In the genomic region with DNA sequence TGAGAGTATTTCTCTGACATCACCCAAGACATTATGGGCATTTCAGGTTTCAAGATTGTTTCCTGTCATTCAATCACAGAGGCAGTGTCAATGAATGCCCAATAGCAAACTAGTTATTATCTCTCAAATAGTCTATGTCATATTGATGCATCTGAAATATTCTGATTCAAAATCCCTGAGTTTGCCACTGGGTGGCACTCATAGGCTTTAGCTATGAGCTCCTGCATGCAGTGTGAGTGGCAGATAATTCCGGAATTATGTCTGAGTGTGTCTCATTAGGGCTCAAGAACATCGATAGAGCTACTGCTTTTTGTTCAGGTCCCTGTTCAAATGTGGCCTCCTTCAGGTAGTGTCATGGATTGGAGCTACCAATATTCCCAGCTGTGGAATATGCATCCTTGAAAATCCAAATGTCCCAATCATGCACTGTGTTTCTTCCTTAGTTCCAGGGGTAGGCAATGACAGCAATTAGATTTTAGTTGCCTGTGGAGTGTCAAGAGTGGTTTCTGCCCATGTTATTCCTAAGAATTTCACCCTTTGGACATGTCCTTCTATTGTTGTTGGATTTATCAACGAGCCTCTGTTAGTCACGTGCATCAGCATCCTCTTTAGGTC, we compare ENCODE assay signal across 8 cellular contexts. TPM values are rescaled to one million over a fixed set of nuclear protein-coding genes. Genes with fewer than 3 reads are reported as not detected.
DNase-seq lines count a peak whose midpoint lies in the region; ATAC-seq and TF ChIP-seq lines count a peak whose summit lies in the region.

No MANE protein-coding gene starts in this region.

- no peak overlapping the region for H3K4me3 Mint-ChIP-seq in CD8-positive, alpha-beta memory T cell
- no peak overlapping the region for H3K4me3 Mint-ChIP-seq in activated naive CD4-positive, alpha-beta T cell treated with anti-CD3 and anti-CD28 coated beads, Interleukin-2, amount 10 ng/mL, durations not matched to agents 7 days and 5 days
- H3K4me3 Mint-ChIP-seq in glutamatergic neuron (ENCODE audit: unreplicated experiment), result no peak overlapping the region

- in situ Hi-C loops in HAP-1 (cut with MboI; ENCODE audit: low sequenced_read_pairs), result loop anchor here (25.0 kb wide), 1 partner anchor 376 kb away; the partner anchor contains the start of gene GPC1

- peak in 4 of 5 donors; percentile 12 to 41 (median 24) for DNase-seq in CD8-positive, alpha-beta memory T cell
- peak; percentile 45 to 61 for DNase-seq in HAP-1 (ENCODE audit: low spot score in 2 of 2)
- DNase-seq in NCI-H774 (lab: John Stamatoyannopoulos, UW), result peak; percentile 23
- peak; percentile 60 for DNase-seq in activated naive CD4-positive, alpha-beta T cell treated with anti-CD3 and anti-CD28 coated beads, Interleukin-2, amount 10 ng/mL, durations not matched to agents 7 days and 5 days
- no peak for DNase-seq in glutamatergic neuron
- DNase-seq in retinal pigment epithelial cell (ENCODE audit: low read depth), result no peak

- no peak overlapping the region for H3K27ac Mint-ChIP-seq in CD8-positive, alpha-beta memory T cell
- H3K27ac Mint-ChIP-seq in activated naive CD4-positive, alpha-beta T cell treated with anti-CD3 and anti-CD28 coated beads, Interleukin-2, amount 10 ng/mL, durations not matched to agents 7 days and 5 days, result no peak overlapping the region
- no peak overlapping the region for H3K27ac Mint-ChIP-seq in glutamatergic neuron (ENCODE audit: unreplicated experiment)

- no peaks in the 10 kb centered on the region for H3K36me3 ChIP-seq in CD8-positive, alpha-beta memory T cell (ENCODE audit: insufficient read depth, low read length)
- no peaks in the 10 kb centered on the region for H3K36me3 ChIP-seq in HAP-1 (replicated peaks)

- no peak overlapping the region for H3K4me3 ChIP-seq in CD8-positive, alpha-beta memory T cell (ENCODE audit: low read length)
- H3K4me3 ChIP-seq in HAP-1, result no peak overlapping the region
- H3K4me3 ChIP-seq in retinal pigment epithelial cell (ENCODE audit: low read length), result no peak overlapping the region

- no peaks in the 10 kb centered on the region for H3K4me1 Mint-ChIP-seq in CD8-positive, alpha-beta memory T cell
- no peaks in the 10 kb centered on the region for H3K4me1 Mint-ChIP-seq in activated naive CD4-positive, alpha-beta T cell treated with anti-CD3 and anti-CD28 coated beads, Interleukin-2, amount 10 ng/mL, durations not matched to agents 7 days and 5 days
- no peaks in the 10 kb centered on the region for H3K4me1 Mint-ChIP-seq in glutamatergic neuron (ENCODE audit: low read depth, unreplicated experiment)

- H3K9me3 Mint-ChIP-seq in CD8-positive, alpha-beta memory T cell, result no peaks in the 10 kb centered on the region
- no peaks in the 10 kb centered on the region for H3K9me3 Mint-ChIP-seq in activated naive CD4-positive, alpha-beta T cell treated with anti-CD3 and anti-CD28 coated beads, Interleukin-2, amount 10 ng/mL, durations not matched to agents 7 days and 5 days
- H3K9me3 Mint-ChIP-seq in glutamatergic neuron (ENCODE audit: unreplicated experiment), result peaks cover 2% of the 10 kb centered on the region

- peaks cover 12 to 33% of the 10 kb centered on the region in 2 donors for H3K27me3 Mint-ChIP-seq in CD8-positive, alpha-beta memory T cell
- H3K27me3 Mint-ChIP-seq in activated naive CD4-positive, alpha-beta T cell treated with anti-CD3 and anti-CD28 coated beads, Interleukin-2, amount 10 ng/mL, durations not matched to agents 7 days and 5 days, result peaks cover 33% of the 10 kb centered on the region
- no peaks in the 10 kb centered on the region for H3K27me3 Mint-ChIP-seq in glutamatergic neuron (ENCODE audit: unreplicated experiment)

- no peaks in the 10 kb centered on the region for H3K36me3 Mint-ChIP-seq in CD8-positive, alpha-beta memory T cell
- H3K36me3 Mint-ChIP-seq in activated naive CD4-positive, alpha-beta T cell treated with anti-CD3 and anti-CD28 coated beads, Interleukin-2, amount 10 ng/mL, durations not matched to agents 7 days and 5 days, result no peaks in the 10 kb centered on the region
- no peaks in the 10 kb centered on the region for H3K36me3 Mint-ChIP-seq in glutamatergic neuron (ENCODE audit: unreplicated experiment)

- POLR2A ChIA-PET in CD8-positive, alpha-beta memory T cell (lab: Charles Lee), result no interaction called here

- TF ChIP-seq CTCF in glutamatergic neuron (IDR thresholded peaks at IDR 0.05; ENCODE audit: partially characterized antibody, unreplicated experiment) (peak; percentile 71), retinal pigment epithelial cell (conservative IDR thresholded peaks at IDR 0.05; ENCODE audit: low read depth, low read length) (peak; percentile 74)

- H3K9me3 ChIP-seq in CD8-positive, alpha-beta memory T cell (ENCODE audit: low read length), result no peaks in the 10 kb centered on the region
- no peaks in the 10 kb centered on the region for H3K9me3 ChIP-seq in HAP-1

- no peaks in the 10 kb centered on the region for H3K27me3 ChIP-seq in CD8-positive, alpha-beta memory T cell (ENCODE audit: insufficient read depth, low read length, poor library complexity, severe bottlenecking)
- peaks cover 14% of the 10 kb centered on the region for H3K27me3 ChIP-seq in HAP-1 (ENCODE audit: low read depth)

- ATAC-seq in GM19395 (IDR thresholded peaks at IDR 0.05; ENCODE audit: unreplicated experiment) (no peak), GM18520 (IDR thresholded peaks at IDR 0.05; ENCODE audit: unreplicated experiment) (no peak)

- H3K4me1 ChIP-seq in CD8-positive, alpha-beta memory T cell (ENCODE audit: insufficient read depth, low read length), result no peaks in the 10 kb centered on the region
- peaks cover 10% of the 10 kb centered on the region for H3K4me1 ChIP-seq in HAP-1

- CTCF ChIA-PET in CD8-positive, alpha-beta memory T cell (lab: Charles Lee), result interaction anchor here (0.8 to 4.7 kb wide), 6 partner anchors 9 to 118 kb away, joined by 3 to 96 read pairs (median 6); partner anchors contain the start of gene OTOS
- CTCF ChIA-PET in activated naive CD4-positive, alpha-beta T cell treated with anti-CD3 and anti-CD28 coated beads, Interleukin-2, amount 10 ng/mL, durations not matched to agents 7 days and 5 days (lab: Charles Lee), result interaction anchor here (0.9 to 4.3 kb wide), 10 partner anchors 10 to 1604 kb away, joined by 3 to 92 read pairs (median 3); partner anchors contain the start of genes COPS9 and OTOS

- no peak overlapping the region for H3K27ac ChIP-seq in CD8-positive, alpha-beta memory T cell (ENCODE audit: low read depth, low read length)

RNA-seq across cellular contexts. Expression of gene OR6B3, which starts 7.8 kb away (rescaled TPM):
- not detected for total RNA-seq in CD8-positive, alpha-beta memory T cell
- not detected for polyA plus RNA-seq in CD8-positive, alpha-beta memory T cell
- total RNA-seq in glutamatergic neuron (ENCODE audit: unreplicated experiment), result not detected

RNA-seq across cellular contexts. Expression of gene OR6B2, which starts 30.9 kb away (rescaled TPM):
- total RNA-seq in CD8-positive, alpha-beta memory T cell, result not detected
- polyA plus RNA-seq in CD8-positive, alpha-beta memory T cell, result not detected
- not detected for total RNA-seq in glutamatergic neuron (ENCODE audit: unreplicated experiment)

RNA-seq across cellular contexts. Expression of gene NDUFA10, which starts 35.9 kb away (rescaled TPM):
- 100 to 1,000 TPM; 156 to 157 TPM for total RNA-seq in CD8-positive, alpha-beta memory T cell
- 133 TPM for polyA plus RNA-seq in CD8-positive, alpha-beta memory T cell
- total RNA-seq in glutamatergic neuron (ENCODE audit: unreplicated experiment), result 104 TPM

Comparison
In these comparisons a context has a peak if more than half of its experiments do, and no peak if none do; other contexts are left out.
1. DNase-seq: peak in CD8-positive, alpha-beta memory T cell (4 of 5), HAP-1 (2 of 2), NCI-H774 (single experiment) and activated naive CD4-positive, alpha-beta T cell treated with anti-CD3 and anti-CD28 coated beads, Interleukin-2, amount 10 ng/mL, durations not matched to agents 7 days and 5 days (single experiment); none in glutamatergic neuron (single experiment) and retinal pigment epithelial cell (single experiment).